ENCODE assay signal across 8 cellular contexts in the genomic region with DNA sequence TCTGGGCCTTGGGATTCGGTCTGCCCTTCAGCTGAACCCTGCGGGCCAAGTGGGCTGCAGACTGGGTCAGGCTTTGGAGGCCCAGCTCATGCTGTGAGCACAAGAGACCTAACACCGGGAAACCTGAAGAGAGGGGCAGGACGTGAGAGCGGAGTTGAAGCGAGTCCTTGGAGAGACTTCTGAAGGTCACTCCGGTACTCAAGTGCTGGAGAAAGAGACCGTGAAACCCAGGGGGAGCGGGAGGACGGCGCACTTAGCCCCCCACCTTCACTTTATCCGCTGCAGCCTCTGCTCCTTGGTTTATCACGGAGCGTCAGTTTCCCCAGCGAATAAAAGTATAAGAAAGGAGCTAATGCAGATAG.
DNase-seq lines count a peak whose midpoint lies in the region; ATAC-seq lines count a peak whose summit lies in the region.

No MANE protein-coding gene starts in this region.

- H3K4me3 ChIP-seq in GM08714 (ENCODE audit: low read length) = peak overlapping the region; percentile 92
- peak overlapping the region; percentile 81 for H3K4me3 ChIP-seq in iPS-18c (ENCODE audit: insufficient read depth, low read depth, low read length)
- peak overlapping the region; percentile 83 to 99 (median 98) for H3K4me3 ChIP-seq in subcutaneous abdominal adipose tissue (ENCODE audit: low read depth in 1 of 5, low read length in 5 of 5)

- H3K27ac Mint-ChIP-seq in activated naive CD8-positive, alpha-beta T cell = peak overlapping the region; percentile 100

- no peaks in the 10 kb centered on the region for H3K9me3 Mint-ChIP-seq in activated naive CD8-positive, alpha-beta T cell (ENCODE audit: low read depth)

- peak overlapping the region; percentile 93 for H3K27ac ChIP-seq in subcutaneous abdominal adipose tissue (ENCODE audit: low read depth, low read length)

- peak; percentile 7 for ATAC-seq in HG02870 (IDR thresholded peaks at IDR 0.05; ENCODE audit: unreplicated experiment)
- ATAC-seq in GM18873 (IDR thresholded peaks at IDR 0.05; ENCODE audit: low FRiP score, unreplicated experiment) = no peak

- H3K9me3 ChIP-seq in iPS-18c (ENCODE audit: control insufficient read depth, insufficient read depth, low read length) = no peaks in the 10 kb centered on the region
- no peaks in the 10 kb centered on the region for H3K9me3 ChIP-seq in subcutaneous abdominal adipose tissue (ENCODE audit: control insufficient read depth in 5 of 5, low read length in 5 of 5)

- peaks cover 3% of the 10 kb centered on the region for H3K36me3 Mint-ChIP-seq in activated naive CD8-positive, alpha-beta T cell

- peak overlapping the region; percentile 85 to 99 (median 95) for H3K9ac ChIP-seq in subcutaneous abdominal adipose tissue (ENCODE audit: low read length in 5 of 5)

- peaks cover 13 to 20% (median 15%) of the 10 kb centered on the region in 5 donors for H3K36me3 ChIP-seq in subcutaneous abdominal adipose tissue (ENCODE audit: control insufficient read depth in 5 of 5, insufficient read depth in 5 of 5, low read length in 5 of 5)

- no peaks in the 10 kb centered on the region for H3K27me3 Mint-ChIP-seq in activated naive CD8-positive, alpha-beta T cell

- peak overlapping the region; percentile 100 for H3K4me3 Mint-ChIP-seq in activated naive CD8-positive, alpha-beta T cell

- peaks cover 69% of the 10 kb centered on the region for H3K4me1 Mint-ChIP-seq in activated naive CD8-positive, alpha-beta T cell (ENCODE audit: low read depth)

- H3K4me1 ChIP-seq in subcutaneous abdominal adipose tissue (ENCODE audit: control insufficient read depth in 5 of 5, insufficient read depth in 5 of 5, low read length in 5 of 5) = peaks cover 9 to 44% (median 42%) of the 10 kb centered on the region in 5 donors

- no peak for DNase-seq in hepatic stellate cell (ENCODE audit: low spot score)
- DNase-seq in NCI-H446 treated with DMSO at 0.1 percent for 48 hours (lab: John Stamatoyannopoulos, UW) = no peak

- no peaks in the 10 kb centered on the region for H3K27me3 ChIP-seq in subcutaneous abdominal adipose tissue (ENCODE audit: control insufficient read depth in 5 of 5, insufficient read depth in 4 of 5, low read length in 5 of 5)
